ENCODE assay signal across 9 cellular contexts in the genomic region with DNA sequence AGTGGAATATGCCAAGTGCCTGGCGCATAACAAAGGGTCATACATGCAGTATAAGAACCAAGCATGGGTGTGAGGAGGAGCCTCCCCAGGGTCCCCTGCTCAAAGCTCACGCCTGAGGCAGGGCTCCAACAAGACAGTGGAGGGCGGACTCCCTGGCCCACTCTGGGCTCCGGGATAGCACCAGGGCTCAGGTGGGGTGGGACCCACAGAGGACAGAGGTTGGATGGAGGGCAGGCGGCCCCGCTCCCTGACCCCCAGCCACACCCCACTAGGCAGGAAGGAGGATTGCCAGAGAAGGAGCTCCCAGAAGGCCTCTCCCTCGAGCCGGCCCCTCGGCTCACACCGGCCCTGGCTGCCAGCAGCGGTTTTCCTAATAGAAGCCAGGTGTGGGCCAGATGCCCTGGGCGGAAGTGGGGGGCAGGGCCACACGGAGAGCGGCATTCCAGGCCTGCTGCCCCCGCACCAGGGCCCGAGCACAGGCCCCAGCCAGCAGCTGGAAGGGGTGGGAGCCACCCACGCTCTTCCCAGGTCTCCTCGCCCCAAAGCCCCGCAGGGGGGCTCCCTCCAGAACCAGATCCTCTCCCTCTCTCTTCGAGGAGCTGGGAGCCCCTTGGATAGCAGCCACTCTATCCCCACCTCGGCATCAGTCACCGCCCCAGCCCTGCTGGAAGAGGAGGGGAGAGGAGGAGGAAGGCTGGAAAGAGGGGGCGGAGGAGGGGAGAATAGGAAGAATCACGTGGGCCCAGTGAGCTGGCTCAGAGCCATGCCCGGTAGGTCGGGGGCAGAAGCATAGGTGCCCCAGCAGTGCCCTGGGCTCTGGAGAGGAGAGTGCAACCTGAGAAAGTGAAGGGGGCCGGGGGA. TPM values are rescaled to one million over a fixed set of nuclear protein-coding genes. Genes with fewer than 3 reads are reported as not detected.
DNase-seq lines count a peak whose midpoint lies in the region; ATAC-seq and TF ChIP-seq lines count a peak whose summit lies in the region.
"Had no signal": no experiment of that assay in that cellular context is flagged by ENCODE, and none has a peak within 500 bp of the region (broad histone marks: within the 10 kb centered on the region; RNA-seq: fewer than 3 reads in every experiment).

No MANE protein-coding gene starts in this region.

- H3K36me3 ChIP-seq in hepatocyte (replicated peaks; ENCODE audit: insufficient read depth, low read depth) (no peaks in the 10 kb centered on the region), stomach (peaks cover 16 to 91% (median 57%) of the 10 kb centered on the region in 4 donors)

- WGBS in hepatocyte (ENCODE audit: low lambda C conversion rate, missing lambda C conversion rate), result 37% methylated on average over 24 of the region's 27 CpGs
- WGBS in stomach, 5 donors, result 29 to 41% (median 38%) methylated on average over 21 to 27 of the region's 27 CpGs

- TF ChIP-seq POLR2A in stomach (IDR thresholded peaks at IDR 0.05), result no peak

- H3K4me3 ChIP-seq in hepatocyte (no peak overlapping the region), stomach (no peak overlapping the region)

- intact Hi-C loops in stomach (cut with DNase I; ENCODE audit: low total_unique reads), result no loop called here

- H3K9me2 ChIP-seq in hepatocyte (replicated peaks; ENCODE audit: insufficient read depth), result no peaks in the 10 kb centered on the region

- peak overlapping the region; percentile 61 for H3K4me2 ChIP-seq in hepatocyte

- no peak for TF ChIP-seq EP300 in stomach (IDR thresholded peaks at IDR 0.05)

- H3K9me3 ChIP-seq in hepatocyte (ENCODE audit: low read depth), result no peaks in the 10 kb centered on the region
- H3K9me3 ChIP-seq in stomach, result no peaks in the 10 kb centered on the region

- no peak for TF ChIP-seq CTCF in hepatocyte (IDR thresholded peaks at IDR 0.05; ENCODE audit: poor library complexity)
- TF ChIP-seq CTCF in stomach (IDR thresholded peaks at IDR 0.05), result no peak

- H4K20me1 ChIP-seq in hepatocyte (ENCODE audit: insufficient read depth, poor library complexity, severe bottlenecking), result no peaks in the 10 kb centered on the region

- DNase-seq in HPDE6-E6E7 (ENCODE audit: extremely low spot score) (peak; percentile 41), amniotic stem cell (lab: John Stamatoyannopoulos, UW) (peak; percentile 39), hepatocyte (ENCODE audit: low spot score) (peak; percentile 82), stomach (peak; percentile 54)
- DNase-seq in NK-92 treated with Interleukin-12 subunit alpha and Interleukin-12 subunit beta, amount 100 ng/mL, for 24 hours (lab: John Stamatoyannopoulos, UW), result no peak
- DNase-seq: Karpas-422 had no signal

- H3K27ac ChIP-seq in hepatocyte, result peak overlapping the region; percentile 93
- H3K27ac ChIP-seq in stomach, result peak overlapping the region; percentile 16 to 80 (median 71)

- H2AFZ ChIP-seq in hepatocyte, result no peak overlapping the region

- no peaks in the 10 kb centered on the region for H3K27me3 ChIP-seq in hepatocyte
- no peaks in the 10 kb centered on the region for H3K27me3 ChIP-seq in stomach

- H3K4me1 ChIP-seq in hepatocyte (ENCODE audit: insufficient read depth), result peaks cover 35% of the 10 kb centered on the region
- H3K4me1 ChIP-seq in stomach, result peaks cover 18 to 31% (median 21%) of the 10 kb centered on the region in 4 donors

- ATAC-seq in HG03520 (IDR thresholded peaks at IDR 0.05; ENCODE audit: unreplicated experiment) (no peak), GM18870 (IDR thresholded peaks at IDR 0.05; ENCODE audit: unreplicated experiment) (no peak), GM19463 (IDR thresholded peaks at IDR 0.05; ENCODE audit: unreplicated experiment) (no peak)

- H3K79me2 ChIP-seq in hepatocyte, result no peaks in the 10 kb centered on the region

RNA-seq across cellular contexts. Expression of gene VASN, which starts 21.0 kb away (rescaled TPM):
- total RNA-seq in hepatocyte, result 10.0 and 12.1 TPM in 2 replicates
- 55.9 and 64.2 TPM in 2 replicates for polyA plus RNA-seq in hepatocyte
- total RNA-seq in stomach, result 10 to 100 TPM; 10.5 to 25.6 (median 11.6) TPM
- polyA plus RNA-seq in stomach, result 1 to 10 TPM; 3.7 to 7.2 (median 5.1) TPM

RNA-seq across cellular contexts. Expression of gene CORO7, which starts 23.8 kb away (rescaled TPM):
- total RNA-seq in hepatocyte, result 13.9 and 18.2 TPM in 2 replicates
- 33.3 and 34.4 TPM in 2 replicates for polyA plus RNA-seq in hepatocyte
- total RNA-seq in stomach, result 100 to 1,000 TPM in 2 of 5 donors, 10 to 100 TPM in 3; 12.5 to 173 (median 57.2) TPM
- polyA plus RNA-seq in stomach, result 10 to 100 TPM; 12.6 to 14.2 (median 13.6) TPM

RNA-seq across cellular contexts. Expression of gene DNAJA3, which starts 33.1 kb away (rescaled TPM):
- total RNA-seq in hepatocyte (55.3 and 59.2 TPM in 2 replicates), stomach (10 to 100 TPM; 26.8 to 53.0 (median 39.1) TPM)
- polyA plus RNA-seq in hepatocyte (51.2 and 58.8 TPM in 2 replicates), stomach (10 to 100 TPM; 18.8 to 28.0 (median 24.5) TPM)

RNA-seq across cellular contexts. Expression of gene PAM16, which starts 41.5 kb away (rescaled TPM):
- total RNA-seq in hepatocyte (33.0 and 35.0 TPM in 2 replicates), stomach (100 to 1,000 TPM in 1 of 5 donors, 10 to 100 TPM in 3, 1 to 10 TPM in 1; 4.7 to 218 (median 28.1) TPM)
- polyA plus RNA-seq in hepatocyte (57.7 and 70.4 TPM in 2 replicates), stomach (100 to 1,000 TPM in 2 of 3 donors, 10 to 100 TPM in 1; 54.4 to 117 (median 104) TPM)
